ENCODE assay signal across 10 cellular contexts in the genomic region with DNA sequence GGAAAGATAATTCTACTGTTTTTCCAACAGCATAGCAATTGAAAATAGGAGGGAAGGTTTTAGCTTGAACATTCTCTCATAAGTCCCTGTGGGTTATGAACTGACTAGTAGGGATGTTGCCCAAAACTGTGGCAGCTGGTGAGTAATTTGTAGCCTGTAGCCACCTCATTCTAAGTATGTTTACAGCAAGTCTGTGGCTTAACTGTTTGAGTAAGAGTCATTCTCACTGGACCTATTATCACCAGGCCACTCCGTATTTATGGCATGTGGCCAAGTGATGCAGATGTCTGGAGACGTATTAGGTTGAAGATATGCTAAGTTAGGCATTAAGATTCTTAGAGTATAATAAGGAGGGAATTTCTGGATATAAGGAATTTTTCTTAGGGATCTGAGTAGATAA.
A peak's percentile ranks its signal among the peaks of the same experiment; 100 is the strongest.
DNase-seq lines count a peak whose midpoint lies in the region; ATAC-seq, FAIRE-seq and TF ChIP-seq lines count a peak whose summit lies in the region.
"Had no signal": no experiment of that assay in that cellular context is flagged by ENCODE, and none has a peak within 500 bp of the region (broad histone marks: within the 10 kb centered on the region; RNA-seq: fewer than 3 reads in every experiment).

No MANE protein-coding gene starts in this region.

- H3K4me3 ChIP-seq in keratinocyte (ENCODE audit: control insufficient read depth in 2 of 3, extremely low read depth in 1 of 3, insufficient read depth in 2 of 3, low read depth in 1 of 3, low read length in 3 of 3) = no peak overlapping the region
- no peak overlapping the region for H3K4me3 ChIP-seq in effector memory CD4-positive, alpha-beta T cell (ENCODE audit: insufficient read depth, low read depth, low read length, poor library complexity, severe bottlenecking)
- H3K4me3 ChIP-seq: esophagus squamous epithelium, SJSA1 had no signal

- H3K79me2 ChIP-seq in keratinocyte (ENCODE audit: control insufficient read depth, insufficient read depth, low read length) = no peaks in the 10 kb centered on the region

- dilution Hi-C loops in keratinocyte (cut with MboI; ENCODE audit: extremely low pct_ligation_motif_present, low sequenced_read_pairs) = no loop called here

- no peaks in the 10 kb centered on the region for H3K36me3 ChIP-seq in keratinocyte (ENCODE audit: control insufficient read depth in 2 of 2, extremely low read depth in 1 of 2, insufficient read depth in 2 of 2, low read length in 2 of 2)
- no peaks in the 10 kb centered on the region for H3K36me3 ChIP-seq in effector memory CD4-positive, alpha-beta T cell (ENCODE audit: control insufficient read depth, insufficient read depth, low read length)
- H3K36me3 ChIP-seq: esophagus squamous epithelium, SJSA1 had no signal

- no peak overlapping the region for H3K27ac ChIP-seq in keratinocyte (ENCODE audit: control insufficient read depth, insufficient read depth, low read length)
- H3K27ac ChIP-seq in effector memory CD4-positive, alpha-beta T cell (ENCODE audit: insufficient read depth, low read length, poor library complexity, severe bottlenecking) = no peak overlapping the region
- H3K27ac ChIP-seq: esophagus squamous epithelium, SJSA1 had no signal

- peak; percentile 74 for ATAC-seq in GM18858 (IDR thresholded peaks at IDR 0.05; ENCODE audit: unreplicated experiment)
- peak; percentile 93 for ATAC-seq in HG02852 (IDR thresholded peaks at IDR 0.05; ENCODE audit: unreplicated experiment)

- no peak overlapping the region for H2AFZ ChIP-seq in keratinocyte (ENCODE audit: control insufficient read depth, low read length)

- H3K27me3 ChIP-seq in keratinocyte (ENCODE audit: control insufficient read depth, extremely low read depth, insufficient read depth, low read length) = no peaks in the 10 kb centered on the region
- no peaks in the 10 kb centered on the region for H3K27me3 ChIP-seq in effector memory CD4-positive, alpha-beta T cell (replicated peaks; ENCODE audit: control insufficient read depth, insufficient read depth, low read length, poor library complexity, severe bottlenecking)
- H3K27me3 ChIP-seq: esophagus squamous epithelium, SJSA1 had no signal

- no peak overlapping the region for H3K4me2 ChIP-seq in keratinocyte (ENCODE audit: control insufficient read depth, extremely low read depth, insufficient read depth, low read depth, low read length)

- H4K20me1 ChIP-seq in keratinocyte (ENCODE audit: control insufficient read depth, extremely low read depth, insufficient read depth, low read length) = no peaks in the 10 kb centered on the region

- H3K9ac ChIP-seq in keratinocyte (ENCODE audit: control insufficient read depth, extremely low read depth, insufficient read depth, low read length) = no peak overlapping the region

- DNase-seq in NCI-H82 treated with DMSO at 0.1 percent for 48 hours (lab: John Stamatoyannopoulos, UW; ENCODE audit: unreplicated experiment) (peak; percentile 86), keratinocyte (ENCODE audit: low read depth, low spot score) (peak; percentile 76), GM12891 (ENCODE audit: insufficient read length, low spot score) (no peak), COLO668 (lab: John Stamatoyannopoulos, UW; ENCODE audit: unreplicated experiment) (no peak), hypothalamus (lab: John Stamatoyannopoulos, UW) (no peak)
- DNase-seq in effector memory CD4-positive, alpha-beta T cell = no peak
- DNase-seq: esophagus squamous epithelium had no signal

- TF ChIP-seq POLR2A in GM12891 (IDR thresholded peaks at IDR 0.05; ENCODE audit: low read depth, low read length) = no peak

- no peak for TF ChIP-seq CTCF in keratinocyte (optimal IDR thresholded peaks at IDR 0.05 in 1 of 3, IDR thresholded peaks at IDR 0.05 in 1 of 3, conservative IDR thresholded peaks at IDR 0.05 in 1 of 3; ENCODE audit: extremely low read depth in 1 of 3, insufficient read depth in 2 of 3, low read length in 3 of 3)

- FAIRE-seq in keratinocyte (lab: Jason Lieb, UNC) (peak; percentile 17), GM12891 (lab: Jason Lieb, UNC) (no peak)

- H3K9me1 ChIP-seq in keratinocyte (ENCODE audit: control insufficient read depth, extremely low read depth, insufficient read depth, low read length) = peaks cover 2% of the 10 kb centered on the region

- H3K4me1 ChIP-seq in keratinocyte (ENCODE audit: control insufficient read depth, extremely low read depth, insufficient read depth, low read length) = peaks cover 28% of the 10 kb centered on the region
- no peaks in the 10 kb centered on the region for H3K4me1 ChIP-seq in effector memory CD4-positive, alpha-beta T cell (ENCODE audit: control insufficient read depth, insufficient read depth, low read length, poor library complexity, severe bottlenecking)
- H3K4me1 ChIP-seq: SJSA1 had no signal

- H3K9me3 ChIP-seq in keratinocyte (ENCODE audit: control insufficient read depth, low read depth, low read length) = no peaks in the 10 kb centered on the region
- H3K9me3 ChIP-seq in effector memory CD4-positive, alpha-beta T cell (ENCODE audit: control insufficient read depth, low read length) = no peaks in the 10 kb centered on the region
- H3K9me3 ChIP-seq: esophagus squamous epithelium, SJSA1 had no signal

TF ChIP-seq in GM12891, 5 proteins besides CTCF, POLR2A, EP300 and RAD21:
- TF ChIP-seq TAF1 (IDR thresholded peaks at IDR 0.05; ENCODE audit: low read depth, low read length) (no peak), POU2F2 (IDR thresholded peaks at IDR 0.05; ENCODE audit: low read depth, low read length) (no peak), POLR2AphosphoS5 (IDR thresholded peaks at IDR 0.05; ENCODE audit: low read depth, low read length) (no peak)

Comparison
In these comparisons a context has a peak if more than half of its experiments do, and no peak if none do; other contexts are left out.
1. DNase-seq: peak in NCI-H82 treated with DMSO at 0.1 percent for 48 hours (single experiment) and keratinocyte (single experiment); none in GM12891 (single experiment), COLO668 (single experiment), hypothalamus (0 of 51) and effector memory CD4-positive, alpha-beta T cell (0 of 3).